ENCODE assay signal across 32 cellular contexts in the genomic region with DNA sequence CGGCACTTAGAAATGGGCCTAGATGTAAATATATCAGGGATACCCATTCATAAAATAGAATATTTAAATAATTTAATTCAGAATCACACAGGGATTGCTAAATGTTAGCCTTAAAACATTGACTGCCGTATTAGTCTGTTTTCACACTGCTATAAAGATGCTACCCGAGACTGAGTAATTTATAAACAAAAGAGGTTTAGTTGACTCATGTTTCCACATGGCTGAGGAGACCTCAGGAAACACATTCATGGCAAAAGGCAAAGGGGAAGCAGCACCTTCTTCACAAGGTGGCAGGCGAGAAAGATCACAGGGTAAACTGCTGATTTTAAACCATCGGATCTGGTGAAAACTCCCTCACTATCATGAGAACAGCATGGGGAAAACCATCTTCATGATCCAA.
DNase-seq lines count a peak whose midpoint lies in the region; ATAC-seq, FAIRE-seq and TF ChIP-seq lines count a peak whose summit lies in the region.
"Had no signal": no experiment of that assay in that cellular context is flagged by ENCODE, and none has a peak within 500 bp of the region (broad histone marks: within the 10 kb centered on the region; RNA-seq: fewer than 3 reads in every experiment).

No MANE protein-coding gene starts in this region.

- DNase-seq in NCI-H748 (lab: John Stamatoyannopoulos, UW; ENCODE audit: unreplicated experiment) = peak; percentile 7
- no peak for DNase-seq in NCI-H748 treated with DMSO at 0.1 percent for 48 hours (lab: John Stamatoyannopoulos, UW)
- DNase-seq in RCC 7860 (ENCODE audit: low spot score) = no peak
- peak; percentile 42 for DNase-seq in glomerular visceral epithelial cell (ENCODE audit: extremely low spot score)
- no peak for DNase-seq in heart right ventricle
- DNase-seq in NCI-H187 (lab: John Stamatoyannopoulos, UW) = no peak
- DNase-seq: 8988T; activated CD4-positive, alpha-beta T cell treated with anti-CD3 and anti-CD28 coated beads, Interleukin-2, amount 50 U/mL, for 1 hour; activated CD8-positive, alpha-beta memory T cell treated with anti-CD3 and anti-CD28 coated beads, Interleukin-2, amount 10 ng/mL, durations not matched to agents 7 days and 5 days; activated naive CD4-positive, alpha-beta T cell; activated T-cell treated with anti-CD3 and anti-CD28 coated beads, Interleukin-2, amount 50 U/mL, for 48 hours; AML-193; CD4-positive, alpha-beta memory T cell; effector CD4-positive, alpha-beta T cell; heart left ventricle; left colon; NCI-H1436 treated with DMSO at 0.1 percent for 48 hours; NCI-H2171; NCI-H510A treated with DMSO at 0.1 percent for 48 hours; PC-9; SHP77 treated with DMSO at 0.1 percent for 48 hours; stimulated activated CD4-positive, alpha-beta T cell treated with anti-CD3 and anti-CD28 coated beads, Interleukin-15, amount 100 ng/mL, for 24 hours; stimulated activated naive B cell treated with anti-CD40 and anti-IgM and Interleukin-4, amounts not matched to agents 10 μg/mL and 1 μg/mL and 100 μg/mL, for 72 hours; T-helper 9 cell; upper lobe of right lung had no signal

- TF ChIP-seq CTCF in heart right ventricle (IDR thresholded peaks at IDR 0.05) = no peak

- ATAC-seq in heart right ventricle (no peak), GM19452 (IDR thresholded peaks at IDR 0.05; ENCODE audit: unreplicated experiment) (no peak), HG02763 (IDR thresholded peaks at IDR 0.05; ENCODE audit: unreplicated experiment) (no peak)
- ATAC-seq: activated CD8-positive, alpha-beta memory T cell treated with anti-CD3 and anti-CD28 coated beads, Interleukin-2, amount 10 ng/mL, durations not matched to agents 7 days and 5 days; heart left ventricle; left colon; stimulated activated naive B cell treated with anti-CD40 and anti-IgM and Interleukin-4, amounts not matched to agents 10 μg/mL and 1 μg/mL and 100 μg/mL, for 72 hours; upper lobe of right lung had no signal

- WGBS in heart right ventricle, 2 donors = 67 to 70% methylated on average over 5 of the region's 5 CpGs

- H3K4me3 ChIP-seq in heart right ventricle = no peak overlapping the region
- H3K4me3 ChIP-seq: HAP-1, heart left ventricle, PC-9, prostate gland, suprapubic skin, upper lobe of right lung had no signal

- H3K9me3 ChIP-seq in heart right ventricle = peaks cover 0 to 17% (median under 1%) of the 10 kb centered on the region in 11 donors
- H3K9me3 ChIP-seq: HAP-1, neutrophil, prostate gland, suprapubic skin, upper lobe of right lung had no signal

- H3K27ac ChIP-seq in heart right ventricle = no peak overlapping the region
- H3K27ac ChIP-seq: epithelial cell of prostate, heart left ventricle, neutrophil, PC-9, prostate gland, suprapubic skin, upper lobe of right lung had no signal

- FAIRE-seq in RCC 7860 (lab: Jason Lieb, UNC) = peak; percentile 26

- H3K27me3 ChIP-seq in heart right ventricle = no peaks in the 10 kb centered on the region
- H3K27me3 ChIP-seq: heart left ventricle, neutrophil, suprapubic skin, upper lobe of right lung had no signal

- no peaks in the 10 kb centered on the region for H3K4me1 ChIP-seq in heart right ventricle
- H3K4me1 ChIP-seq: HAP-1, heart left ventricle, prostate gland, suprapubic skin, upper lobe of right lung had no signal

- intact Hi-C loops in heart right ventricle (cut with DNase I) = no loop called here

- H3K36me3 ChIP-seq in heart right ventricle = no peaks in the 10 kb centered on the region
- H3K36me3 ChIP-seq: HAP-1, heart left ventricle, neutrophil, prostate gland, suprapubic skin, upper lobe of right lung had no signal

Comparison
In these comparisons a context has a peak if more than half of its experiments do, and no peak if none do; other contexts are left out.
1. DNase-seq: peak in NCI-H748 (single experiment) and glomerular visceral epithelial cell (single experiment); none in NCI-H748 treated with DMSO at 0.1 percent for 48 hours (single experiment), RCC 7860 (single experiment), heart right ventricle (0 of 2) and NCI-H187 (0 of 2).